20 cellular contexts compared by ENCODE assay signal in genomic region chr15:91153954-91154353, GRCh38. TPM values are rescaled to one million over a fixed set of nuclear protein-coding genes. Genes with fewer than 3 reads are reported as not detected.
DNase-seq lines count a peak whose midpoint lies in the region; ATAC-seq, FAIRE-seq and TF ChIP-seq lines count a peak whose summit lies in the region.
"Had no signal": no experiment of that assay in that cellular context is flagged by ENCODE, and none has a peak within 500 bp of the region (broad histone marks: within the 10 kb centered on the region; RNA-seq: fewer than 3 reads in every experiment).

No MANE protein-coding gene starts in this region.

- H3K27me3 ChIP-seq in K562 (ENCODE audit: control insufficient read depth in 2 of 2, insufficient read depth in 2 of 2, low read length in 2 of 2) (no peaks in the 10 kb centered on the region; a peak in 1 of 5 replicates), mammary epithelial cell (ENCODE audit: insufficient read depth, low read length) (peaks cover 2% of the 10 kb centered on the region)

- no peak for TF ChIP-seq POLR2A in K562 (conservative IDR thresholded peaks at IDR 0.05)

- TF ChIP-seq CTCF in K562 (IDR thresholded peaks at IDR 0.05 in 2 of 3, conservative IDR thresholded peaks at IDR 0.05 in 1 of 3; ENCODE audit: insufficient read depth in 2 of 3, low read depth in 1 of 3, low read length in 3 of 3) (no peak), mammary epithelial cell (conservative IDR thresholded peaks at IDR 0.05 in 1 of 2, IDR thresholded peaks at IDR 0.05 in 1 of 2; ENCODE audit: extremely low read depth in 1 of 2, insufficient read depth in 1 of 2, low read depth in 1 of 2, low read length in 2 of 2) (no peak)

- no peaks in the 10 kb centered on the region for H3K9me3 ChIP-seq in K562 (replicated peaks; ENCODE audit: control insufficient read depth, insufficient read depth, low read depth, low read length)
- H3K9me3 ChIP-seq in mammary epithelial cell (replicated peaks; ENCODE audit: insufficient read depth, low read length): no peaks in the 10 kb centered on the region

- no peak for DNase-seq in RCC 7860 (ENCODE audit: low spot score)
- DNase-seq in K562 (ENCODE audit: extremely low read depth in 1 of 4, low spot score in 3 of 4): no peak
- no peak for DNase-seq in NCI-H2081 (lab: John Stamatoyannopoulos, UW)
- DNase-seq in NCI-H226: no peak
- DNase-seq in mammary epithelial cell: no peak
- DNase-seq: 8988T; C1 segment of cervical spinal cord; Calu3; CD4-positive, alpha-beta memory T cell; COR-L47; DMS79 treated with DMSO at 0.1 percent for 48 hours; GM23248; H7; HCEC 1CT had no signal

- H3K27ac ChIP-seq in K562 (ENCODE audit: extremely low read depth, low read depth, low read length) (no peak overlapping the region), mammary epithelial cell (ENCODE audit: insufficient read depth, low read depth, low read length) (no peak overlapping the region)
- H3K27ac ChIP-seq: GM23248 had no signal

- no peak overlapping the region for H2AFZ ChIP-seq in K562 (ENCODE audit: low read depth, low read length)
- H2AFZ ChIP-seq in mammary epithelial cell (ENCODE audit: low read depth, low read length): no peak overlapping the region
- H2AFZ ChIP-seq: GM23248 had no signal

- 0% methylated on average over 1 of the region's 1 CpG for WGBS in K562 (ENCODE audit: insufficient coverage, low coverage, missing lambda C conversion rate)
- 44% methylated on average over 1 of the region's 1 CpG for WGBS in mammary epithelial cell (ENCODE audit: low coverage, missing lambda C conversion rate)

- CTCF ChIA-PET in K562 (lab: Yijun Ruan, JAX; ENCODE audit: low intra/inter-chr PET ratio): no interaction called here
- CTCF ChIA-PET in mammary epithelial cell (lab: Charles Lee; ENCODE audit: low non-redundant PET): no interaction called here

- no peaks in the 10 kb centered on the region for H3K9me1 ChIP-seq in K562 (ENCODE audit: control insufficient read depth, insufficient read depth, low read length)

- no peaks in the 10 kb centered on the region for H4K20me1 ChIP-seq in K562 (replicated peaks; ENCODE audit: control insufficient read depth, insufficient read depth, low read length)
- H4K20me1 ChIP-seq in mammary epithelial cell (ENCODE audit: insufficient read depth, low read length): no peaks in the 10 kb centered on the region

- H3K9ac ChIP-seq in K562 (ENCODE audit: insufficient read depth in 1 of 2, low read depth in 2 of 2, low read length in 2 of 2) (no peak overlapping the region), mammary epithelial cell (ENCODE audit: insufficient read depth, low read length) (no peak overlapping the region)
- H3K9ac ChIP-seq: GM23248 had no signal

- no TSS peak for BruUV-seq in K562 (replicated peaks; lab: Mats Ljungman, UMichigan)
- no TSS peak for BruUV-seq in mammary epithelial cell (replicated peaks; lab: Mats Ljungman, UMichigan)

- FAIRE-seq in A204.1 (lab: Jason Lieb, UNC): peak; percentile 91
- FAIRE-seq in RCC 7860 (lab: Jason Lieb, UNC): peak; percentile 27
- FAIRE-seq in K562 (lab: Jason Lieb, UNC): no peak
- FAIRE-seq: GM12892, GM19239, H1 had no signal

- no peak for ATAC-seq in K562

- no peak for TF ChIP-seq EP300 in K562 (IDR thresholded peaks at IDR 0.05; ENCODE audit: low read length)

- no peaks in the 10 kb centered on the region for H3K4me1 ChIP-seq in K562 (replicated peaks in 1 of 2; ENCODE audit: control insufficient read depth in 2 of 2, insufficient read depth in 2 of 2, low read length in 2 of 2)
- no peaks in the 10 kb centered on the region for H3K4me1 ChIP-seq in mammary epithelial cell (ENCODE audit: insufficient read depth, low read length)

- no peak overlapping the region for H3K4me3 ChIP-seq in K562
- no peak overlapping the region for H3K4me3 ChIP-seq in mammary epithelial cell (replicated peaks in 1 of 3; ENCODE audit: insufficient read depth in 1 of 3, low read depth in 2 of 3, low read length in 3 of 3)
- H3K4me3 ChIP-seq: GM23248 had no signal

- TF ChIP-seq RAD21 in K562 (CRISPR knock-in tag; conservative IDR thresholded peaks at IDR 0.05 in 1 of 2, IDR thresholded peaks at IDR 0.05 in 1 of 2): no peak

- dilution Hi-C loops in mammary epithelial cell (cut with HindIII; ENCODE audit: low sequenced_read_pairs): loop anchor here (5.0 kb wide), 1 partner anchor 42 kb away; no protein-coding TSS in a partner anchor

- intact Hi-C loops in K562 (cut with micrococcal nuclease): no loop called here
- intact Hi-C loops in mammary epithelial cell (cut with micrococcal nuclease): no loop called here

- in situ Hi-C loops in K562 (cut with MboI) (no loop called here), mammary epithelial cell (cut with MboI; ENCODE audit: low sequenced_read_pairs in 2 of 2) (no loop called here)

- H3K4me2 ChIP-seq in K562 (ENCODE audit: insufficient read depth, low read length): no peak overlapping the region
- no peak overlapping the region for H3K4me2 ChIP-seq in mammary epithelial cell (ENCODE audit: insufficient read depth, low read depth, low read length)

- POLR2A ChIA-PET in K562 (lab: Yijun Ruan, JAX): interaction anchor here (0.6 to 0.8 kb wide), 2 partner anchors 8 to 10 kb away, joined by 3 to 4 read pairs; no protein-coding TSS in a partner anchor

- H3K79me2 ChIP-seq in K562 (ENCODE audit: control insufficient read depth, insufficient read depth, low read length): no peaks in the 10 kb centered on the region
- no peaks in the 10 kb centered on the region for H3K79me2 ChIP-seq in mammary epithelial cell (ENCODE audit: insufficient read depth, low read length)

- H3K36me3 ChIP-seq in K562 (ENCODE audit: control insufficient read depth, insufficient read depth, low read length) (no peaks in the 10 kb centered on the region), mammary epithelial cell (ENCODE audit: insufficient read depth, low read length) (no peaks in the 10 kb centered on the region)

TF ChIP-seq in K562, 482 proteins besides CTCF, POLR2A, EP300 and RAD21:
- TF ChIP-seq TCFL5 (CRISPR knock-in tag; conservative IDR thresholded peaks at IDR 0.05): no peak
- TF ChIP-seq ZKSCAN1 (IDR thresholded peaks at IDR 0.05; ENCODE audit: low read depth, low read length): peak; percentile 81; the same call in 1 of the 2 replicates
- TF ChIP-seq NFIC (IDR thresholded peaks at IDR 0.05): no peak

RNA-seq across cellular contexts. Expression of gene SV2B, which starts 53.9 kb away (rescaled TPM):
- total RNA-seq in K562 (2011; cell fraction: chromatin; rRNA removed; ENCODE audit: low replicate concordance): 0.05 TPM in 1 of 2 replicates, not detected in the other
- total RNA-seq in K562 (2011; cell fraction: nucleolus; rRNA removed): not detected in 2 replicates
- total RNA-seq in K562 (2011; cell fraction: nucleoplasm; rRNA removed): under 0.01 TPM in 1 of 2 replicates, not detected in the other
- total RNA-seq in K562 (2014; rRNA removed): 0.05 and 0.12 TPM in 2 replicates
- 0.18 and 0.19 TPM in 2 replicates for total RNA-seq in K562 (2014; rRNA removed; fragmentation: Illumina TruSeq; extraction: Trizol)
- total RNA-seq in K562 (2015; rRNA removed; fragmentation: Illumina TruSeq; extraction: Trizol): 0.23 and 0.25 TPM in 2 replicates
- total RNA-seq in K562 (2021): 0.11 and 0.18 TPM in 2 replicates
- polyA plus RNA-seq in K562 (2011; rRNA removed): 0.01 TPM in 1 of 2 replicates, not detected in the other
- polyA plus RNA-seq in K562 (2011; cell fraction: cytosol; rRNA removed): not detected in 2 replicates
- polyA plus RNA-seq in K562 (2011; cell fraction: nucleus; rRNA removed): not detected in 2 replicates
- 0.22 and 0.54 TPM in 2 replicates for polyA plus RNA-seq in K562 (2012)
- polyA plus RNA-seq in K562 (2014; fragmentation: Illumina TruSeq; extraction: Trizol): 0.12 and 0.13 TPM in 2 replicates
- under 1 TPM; 0.11 to 0.15 TPM for polyA plus RNA-seq in K562 (2014; fragmentation: Nextera tagmentation; extraction: Ambion mirVana)
- 0.08 and 0.11 TPM in 2 replicates for polyA plus RNA-seq in K562 (2014; rRNA removed)
- polyA minus RNA-seq in K562 (2011; rRNA and poly(A)+ RNA removed): 0.07 TPM in 1 of 2 replicates, not detected in the other
- polyA minus RNA-seq in K562 (2011; cell fraction: cytosol; rRNA and poly(A)+ RNA removed): not detected in 2 replicates
- not detected in 2 replicates for polyA minus RNA-seq in K562 (2011; cell fraction: nucleus; rRNA and poly(A)+ RNA removed)
- total RNA-seq in mammary epithelial cell: under 1 TPM; 0.33 to 0.40 TPM
- polyA plus RNA-seq in mammary epithelial cell: not detected
- not detected for polyA minus RNA-seq in mammary epithelial cell
- total RNA-seq: G401, GM23248 had no signal
- polyA plus RNA-seq: BJ; CD4-positive, alpha-beta memory T cell; GM23248 had no signal
